Comparison of ENCODE assay signal across 8 cellular contexts in genomic region chr1:241627453-241628329, GRCh38. TPM values are rescaled to one million over a fixed set of nuclear protein-coding genes. Genes with fewer than 3 reads are reported as not detected.
DNase-seq lines count a peak whose midpoint lies in the region; ATAC-seq and TF ChIP-seq lines count a peak whose summit lies in the region.

No MANE protein-coding gene starts in this region.

- H3K36me3 Mint-ChIP-seq in CD14-positive monocyte: peaks cover 17 to 18% of the 10 kb centered on the region in 2 donors
- H3K36me3 Mint-ChIP-seq in activated CD8-positive, alpha-beta T cell treated with anti-CD3 and anti-CD28 coated beads, Interleukin-2, amount 10 ng/mL, durations not matched to agents 7 days and 5 days (ENCODE audit: low read depth): peaks cover 11% of the 10 kb centered on the region

- ATAC-seq in HG02798 (IDR thresholded peaks at IDR 0.05; ENCODE audit: poor library complexity, unreplicated experiment): peak; percentile 81
- peak; percentile 84 for ATAC-seq in activated CD8-positive, alpha-beta T cell treated with anti-CD3 and anti-CD28 coated beads, Interleukin-2, amount 10 ng/mL, durations not matched to agents 7 days and 5 days
- ATAC-seq in foreskin keratinocyte: peak; percentile 91

- H3K27ac Mint-ChIP-seq in CD14-positive monocyte: peak overlapping the region; percentile 54 to 89 (median 72)
- peak overlapping the region; percentile 89 for H3K27ac Mint-ChIP-seq in activated CD8-positive, alpha-beta T cell treated with anti-CD3 and anti-CD28 coated beads, Interleukin-2, amount 10 ng/mL, durations not matched to agents 7 days and 5 days

- H3K4me1 Mint-ChIP-seq in CD14-positive monocyte: peaks cover 12% of the 10 kb centered on the region
- H3K4me1 Mint-ChIP-seq in activated CD8-positive, alpha-beta T cell treated with anti-CD3 and anti-CD28 coated beads, Interleukin-2, amount 10 ng/mL, durations not matched to agents 7 days and 5 days (ENCODE audit: low read depth): peaks cover 25% of the 10 kb centered on the region

- no peaks in the 10 kb centered on the region for H3K27me3 ChIP-seq in foreskin keratinocyte

- peak overlapping the region; percentile 33 for H3K27ac ChIP-seq in foreskin keratinocyte

- peaks cover 0 to 2% (median 0%) of the 10 kb centered on the region in 3 donors for H3K27me3 Mint-ChIP-seq in CD14-positive monocyte (ENCODE audit: low read depth in 3 of 3)
- no peaks in the 10 kb centered on the region for H3K27me3 Mint-ChIP-seq in activated CD8-positive, alpha-beta T cell treated with anti-CD3 and anti-CD28 coated beads, Interleukin-2, amount 10 ng/mL, durations not matched to agents 7 days and 5 days (ENCODE audit: low read depth)

- H3K4me3 Mint-ChIP-seq in CD14-positive monocyte: peak overlapping the region; percentile 67 to 81
- peak overlapping the region; percentile 69 for H3K4me3 Mint-ChIP-seq in activated CD8-positive, alpha-beta T cell treated with anti-CD3 and anti-CD28 coated beads, Interleukin-2, amount 10 ng/mL, durations not matched to agents 7 days and 5 days

- DNase-seq in CD14-positive monocyte (ENCODE audit: low spot score) (peak; percentile 49), GM13977 (ENCODE audit: low spot score) (peak; percentile 43), NCI-H1694 (lab: John Stamatoyannopoulos, UW) (peak; percentile 29), foreskin keratinocyte (peak in 1 of 2 donors; percentile 72), GM19238 (ENCODE audit: insufficient read length, low spot score) (no peak)
- peak; percentile 66 for DNase-seq in activated CD8-positive, alpha-beta T cell treated with anti-CD3 and anti-CD28 coated beads, Interleukin-2, amount 10 ng/mL, durations not matched to agents 7 days and 5 days
- DNase-seq in stimulated activated CD4-positive, alpha-beta T cell treated with anti-CD3 and anti-CD28 coated beads, Interleukin-2, amount 100 ng/mL, for 4 hours (ENCODE audit: low read depth): peak; percentile 31

- no peaks in the 10 kb centered on the region for H3K9me3 Mint-ChIP-seq in CD14-positive monocyte
- H3K9me3 Mint-ChIP-seq in activated CD8-positive, alpha-beta T cell treated with anti-CD3 and anti-CD28 coated beads, Interleukin-2, amount 10 ng/mL, durations not matched to agents 7 days and 5 days (ENCODE audit: insufficient read depth): no peaks in the 10 kb centered on the region

- CTCF ChIA-PET in activated CD8-positive, alpha-beta T cell treated with anti-CD3 and anti-CD28 coated beads, Interleukin-2, amount 10 ng/mL, durations not matched to agents 7 days and 5 days (lab: Charles Lee): interaction anchor here (0.6 to 2.7 kb wide), 11 partner anchors 11 to 219 kb away, joined by 3 to 57 read pairs (median 5); partner anchors contain the start of genes CHML, FH and OPN3

- POLR2A ChIA-PET in activated CD8-positive, alpha-beta T cell treated with anti-CD3 and anti-CD28 coated beads, Interleukin-2, amount 10 ng/mL, durations not matched to agents 7 days and 5 days (lab: Charles Lee): interaction anchor here (0.7 to 1.5 kb wide), 2 partner anchors 13 to 1903 kb away, joined by 3 read pairs; partner anchors contain the start of genes CHML and OPN3

- peaks cover 8% of the 10 kb centered on the region for H3K4me1 ChIP-seq in foreskin keratinocyte

- TF ChIP-seq CTCF in CD14-positive monocyte (IDR thresholded peaks at IDR 0.05): peak; percentile 76
- peak; percentile 60 for TF ChIP-seq CTCF in GM13977 (IDR thresholded peaks at IDR 0.05; ENCODE audit: extremely low read depth, insufficient read depth, missing control alignments)
- peak; percentile 94 for TF ChIP-seq CTCF in foreskin keratinocyte (conservative IDR thresholded peaks at IDR 0.05)

- intact Hi-C loops in CD14-positive monocyte (cut with micrococcal nuclease): loop anchor here (5.0 kb wide), 2 partner anchors 95 to 100 kb away; partner anchors contain the start of gene KMO (in 1 of the 2)

- in situ Hi-C loops in GM13977 (cut with MboI; ENCODE audit: low pct_unique_long_range_greater_than_20kb, low sequenced_read_pairs, unreplicated experiment): no loop called here

RNA-seq across cellular contexts. Expression of gene CHML, which starts 12.5 kb away (rescaled TPM):
- polyA plus RNA-seq in CD14-positive monocyte (1 to 10 TPM; 3.4 TPM), foreskin keratinocyte (1.9 and 2.5 TPM in 2 replicates)
- total RNA-seq in activated CD8-positive, alpha-beta T cell treated with anti-CD3 and anti-CD28 coated beads, Interleukin-2, amount 10 ng/mL, durations not matched to agents 7 days and 5 days: 10 to 100 TPM; 18.2 to 18.7 TPM
- total RNA-seq in foreskin keratinocyte: 14.1 and 17.5 TPM in 2 replicates

RNA-seq across cellular contexts. Expression of gene OPN3, which starts 12.5 kb away (rescaled TPM):
- 10 to 100 TPM; 55.2 to 56.1 TPM for polyA plus RNA-seq in CD14-positive monocyte
- 10 to 100 TPM; 15.2 to 15.9 TPM for total RNA-seq in activated CD8-positive, alpha-beta T cell treated with anti-CD3 and anti-CD28 coated beads, Interleukin-2, amount 10 ng/mL, durations not matched to agents 7 days and 5 days
- total RNA-seq in foreskin keratinocyte: 35.7 and 36.7 TPM in 2 replicates
- 23.3 and 28.6 TPM in 2 replicates for polyA plus RNA-seq in foreskin keratinocyte

RNA-seq across cellular contexts. Expression of gene WDR64, which starts 24.4 kb away (rescaled TPM):
- polyA plus RNA-seq in CD14-positive monocyte: not detected
- total RNA-seq in activated CD8-positive, alpha-beta T cell treated with anti-CD3 and anti-CD28 coated beads, Interleukin-2, amount 10 ng/mL, durations not matched to agents 7 days and 5 days: under 1 TPM; 0.21 to 0.31 TPM
- not detected in 2 replicates for total RNA-seq in foreskin keratinocyte
- not detected in 2 replicates for polyA plus RNA-seq in foreskin keratinocyte
